In genomic region chr6:85460951-85461805, GRCh38 we compare ENCODE assay signal across 8 cellular contexts. TPM values are rescaled to one million over a fixed set of nuclear protein-coding genes. Genes with fewer than 3 reads are reported as not detected.
A peak's percentile ranks its signal among the peaks of the same experiment; 100 is the strongest.
DNase-seq lines count a peak whose midpoint lies in the region; ATAC-seq lines count a peak whose summit lies in the region.

No MANE protein-coding gene starts in this region.

- no peak overlapping the region for H2BK5ac ChIP-seq in mesenchymal stem cell (ENCODE audit: low read depth, low read length, poor library complexity, severe bottlenecking)

- H4K8ac ChIP-seq in mesenchymal stem cell (ENCODE audit: low read length): peak overlapping the region; percentile 3

- peak overlapping the region; percentile 61 to 85 for H3K4ac ChIP-seq in mesenchymal stem cell (ENCODE audit: low read depth in 1 of 2, low read length in 2 of 2)

- no peak overlapping the region for H2BK120ac ChIP-seq in mesenchymal stem cell (ENCODE audit: low read depth, low read length)

- peak overlapping the region in 1 of 2 experiments; percentile 96 for H3K14ac ChIP-seq in mesenchymal stem cell (ENCODE audit: low read length in 2 of 2)

- ATAC-seq in GM19455 (IDR thresholded peaks at IDR 0.05; ENCODE audit: unreplicated experiment): peak; percentile 83
- peak; percentile 75 for ATAC-seq in HG03457 (IDR thresholded peaks at IDR 0.05; ENCODE audit: unreplicated experiment)

- H2AK5ac ChIP-seq in mesenchymal stem cell (ENCODE audit: low read length, severe bottlenecking): peak overlapping the region; percentile 84

- peak overlapping the region; percentile 87 to 89 for H3K18ac ChIP-seq in mesenchymal stem cell (ENCODE audit: low read depth in 1 of 2, low read length in 2 of 2)

- peak overlapping the region in 1 of 2 experiments; percentile 92 for H2BK12ac ChIP-seq in mesenchymal stem cell (ENCODE audit: low read length in 2 of 2)

- peak; percentile 68 for DNase-seq in EH (ENCODE audit: low read depth)
- DNase-seq in activated CD8-positive, alpha-beta memory T cell treated with anti-CD3 and anti-CD28 coated beads, Interleukin-2, amount 50 U/mL, for 4 hours: peak; percentile 54
- DNase-seq in mesenchymal stem cell: peak; percentile 86
- DNase-seq in head of caudate nucleus: no peak
- no peak for DNase-seq in D341Med (ENCODE audit: low spot score)
- no peak for DNase-seq in pons (ENCODE audit: low spot score)

- no peak overlapping the region for H4K91ac ChIP-seq in mesenchymal stem cell (ENCODE audit: low read length)

- H3K9ac ChIP-seq in mesenchymal stem cell (ENCODE audit: low read length): peak overlapping the region; percentile 85

- 44% methylated on average over 2 of the region's 3 CpGs for WGBS in mesenchymal stem cell

- H3K9me3 ChIP-seq in mesenchymal stem cell (ENCODE audit: control insufficient read depth, low read length): no peaks in the 10 kb centered on the region

- H3K23ac ChIP-seq in mesenchymal stem cell (ENCODE audit: low read length in 2 of 2): no peak overlapping the region

- H3K4me3 ChIP-seq in mesenchymal stem cell (ENCODE audit: insufficient read depth in 1 of 2, low read depth in 1 of 2, low read length in 2 of 2): peak overlapping the region in 1 of 2 experiments; percentile 20

- intact Hi-C loops in head of caudate nucleus (cut with DNase I): no loop called here

- H3K36me3 ChIP-seq in mesenchymal stem cell (ENCODE audit: control insufficient read depth in 1 of 2, insufficient read depth in 2 of 2, low read depth in 1 of 2, low read length in 2 of 2): peaks cover 16 to 53% of the 10 kb centered on the region in 2 experiments

- peak overlapping the region; percentile 68 for H3K27ac ChIP-seq in mesenchymal stem cell (ENCODE audit: low read length, poor library complexity, severe bottlenecking)

- H3K27me3 ChIP-seq in mesenchymal stem cell (ENCODE audit: control insufficient read depth in 1 of 2, insufficient read depth in 1 of 2, low read length in 2 of 2): no peaks in the 10 kb centered on the region

- H3K79me1 ChIP-seq in mesenchymal stem cell (replicated peaks; ENCODE audit: low read length, poor library complexity, severe bottlenecking): no peaks in the 10 kb centered on the region

- H3K4me1 ChIP-seq in mesenchymal stem cell (ENCODE audit: control insufficient read depth, insufficient read depth, low read depth, low read length): peaks cover 38% of the 10 kb centered on the region

- H2BK15ac ChIP-seq in mesenchymal stem cell (ENCODE audit: low read depth, poor library complexity, severe bottlenecking): peak overlapping the region; percentile 52

- H3K4me2 ChIP-seq in mesenchymal stem cell (ENCODE audit: low read length, poor library complexity, severe bottlenecking): no peak overlapping the region

- H2AFZ ChIP-seq in mesenchymal stem cell (ENCODE audit: low read depth, low read length): no peak overlapping the region

RNA-seq across cellular contexts. Expression of gene NT5E, which starts 11.3 kb away (rescaled TPM):
- 234 TPM for polyA plus RNA-seq in mesenchymal stem cell (2013, experiment 1 of 2)
- 238 TPM for polyA plus RNA-seq in mesenchymal stem cell (2013, experiment 2 of 2)

Comparison
In these comparisons a context has a peak if more than half of its experiments do, and no peak if none do; other contexts are left out.
1. DNase-seq: peak in EH (single experiment), activated CD8-positive, alpha-beta memory T cell treated with anti-CD3 and anti-CD28 coated beads, Interleukin-2, amount 50 U/mL, for 4 hours (single experiment) and mesenchymal stem cell (single experiment); none in head of caudate nucleus (0 of 42), D341Med (single experiment) and pons (single experiment).